ENCODE assay signal across 19 cellular contexts in the genomic region with DNA sequence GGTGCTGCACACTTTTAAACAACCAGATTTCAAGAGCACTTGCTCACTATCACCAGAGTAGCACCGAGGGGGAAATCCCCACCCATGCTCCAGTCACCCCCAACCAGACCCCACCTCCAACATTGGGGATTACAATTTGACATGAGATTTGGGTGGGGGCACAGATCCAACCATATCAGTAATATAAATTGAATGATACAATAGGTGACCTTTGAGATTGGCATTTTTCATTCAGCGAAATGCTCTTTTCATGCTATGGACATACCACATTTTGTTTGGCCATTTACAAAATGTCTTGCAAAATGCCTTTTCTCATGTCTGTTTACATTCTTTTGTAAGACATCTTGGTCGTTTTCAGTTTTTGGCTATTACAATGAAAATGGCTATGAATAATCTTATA. TPM values are rescaled to one million over a fixed set of nuclear protein-coding genes. Genes with fewer than 3 reads are reported as not detected.
DNase-seq lines count a peak whose midpoint lies in the region; ATAC-seq, FAIRE-seq and TF ChIP-seq lines count a peak whose summit lies in the region.
"Had no signal": no experiment of that assay in that cellular context is flagged by ENCODE, and none has a peak within 500 bp of the region (broad histone marks: within the 10 kb centered on the region; RNA-seq: fewer than 3 reads in every experiment).

No MANE protein-coding gene starts in this region.

- H3K27me3 Mint-ChIP-seq in activated CD8-positive, alpha-beta T cell treated with anti-CD3 and anti-CD28 coated beads for 36 hours: peaks cover 4% of the 10 kb centered on the region

- no peak for TF ChIP-seq RAD21 in K562 (CRISPR knock-in tag; conservative IDR thresholded peaks at IDR 0.05 in 1 of 2, IDR thresholded peaks at IDR 0.05 in 1 of 2)

- TF ChIP-seq EP300 in K562 (IDR thresholded peaks at IDR 0.05; ENCODE audit: low read length): no peak

- no peak overlapping the region for H2AFZ ChIP-seq in K562 (ENCODE audit: low read depth, low read length)

- no peak overlapping the region for H3K4me3 Mint-ChIP-seq in activated CD8-positive, alpha-beta T cell treated with anti-CD3 and anti-CD28 coated beads for 36 hours
- H3K4me3 Mint-ChIP-seq: CD14-positive monocyte; CD4-positive, alpha-beta memory T cell; H9 had no signal

- H3K36me3 Mint-ChIP-seq in activated CD8-positive, alpha-beta T cell treated with anti-CD3 and anti-CD28 coated beads for 36 hours (ENCODE audit: low read depth): no peaks in the 10 kb centered on the region
- H3K36me3 Mint-ChIP-seq: CD14-positive monocyte; CD4-positive, alpha-beta memory T cell had no signal

- H3K27ac ChIP-seq in right atrium auricular region (no peak overlapping the region), K562 (ENCODE audit: extremely low read depth, low read depth, low read length) (no peak overlapping the region)
- H3K27ac ChIP-seq: BLaER1 had no signal

- WGBS in K562 (ENCODE audit: insufficient coverage, low coverage, missing lambda C conversion rate): 0% methylated on average over 3 of the region's 3 CpGs

- H3K79me2 ChIP-seq in K562 (ENCODE audit: control insufficient read depth, insufficient read depth, low read length): no peaks in the 10 kb centered on the region

- H3K36me3 ChIP-seq in right atrium auricular region: no peaks in the 10 kb centered on the region
- H3K36me3 ChIP-seq in K562 (ENCODE audit: control insufficient read depth, insufficient read depth, low read length): no peaks in the 10 kb centered on the region
- H3K36me3 ChIP-seq: BLaER1 had no signal

- in situ Hi-C loops in K562 (cut with MboI): no loop called here

- H3K9me3 Mint-ChIP-seq in activated CD8-positive, alpha-beta T cell treated with anti-CD3 and anti-CD28 coated beads for 36 hours: no peaks in the 10 kb centered on the region

- no peak overlapping the region for H3K9ac ChIP-seq in K562 (ENCODE audit: insufficient read depth in 1 of 2, low read depth in 2 of 2, low read length in 2 of 2)
- H3K9ac ChIP-seq: BLaER1 had no signal

- H3K9me1 ChIP-seq in K562 (ENCODE audit: control insufficient read depth, insufficient read depth, low read length): no peaks in the 10 kb centered on the region

- BruUV-seq in K562 (replicated peaks; lab: Mats Ljungman, UMichigan): no TSS peak

- no peaks in the 10 kb centered on the region for H3K4me1 Mint-ChIP-seq in activated CD8-positive, alpha-beta T cell treated with anti-CD3 and anti-CD28 coated beads for 36 hours (ENCODE audit: low read depth)
- H3K4me1 Mint-ChIP-seq: CD14-positive monocyte; CD4-positive, alpha-beta memory T cell had no signal

- no peak for FAIRE-seq in K562 (lab: Jason Lieb, UNC)
- FAIRE-seq: GM12892, GM18507 had no signal

- H3K27me3 ChIP-seq in right atrium auricular region (no peaks in the 10 kb centered on the region), K562 (ENCODE audit: control insufficient read depth in 2 of 2, insufficient read depth in 2 of 2, low read length in 2 of 2) (peaks cover 0 to 5% of the 10 kb centered on the region in 2 experiments; a peak in 3 of 5 replicates)
- H3K27me3 ChIP-seq: BLaER1 had no signal

- no peak for TF ChIP-seq POLR2A in K562 (conservative IDR thresholded peaks at IDR 0.05)

- DNase-seq in Right ventricle myocardium superior: no peak
- DNase-seq in right atrium auricular region (ENCODE audit: low spot score): no peak
- DNase-seq in K562 (ENCODE audit: extremely low read depth in 1 of 4, low spot score in 3 of 4): no peak
- DNase-seq in left ventricle myocardium superior: no peak
- DNase-seq in amniotic stem cell (lab: John Stamatoyannopoulos, UW): no peak
- no peak for DNase-seq in activated CD8-positive, alpha-beta T cell treated with anti-CD3 and anti-CD28 coated beads for 36 hours
- no peak for DNase-seq in NCI-H1930 (lab: John Stamatoyannopoulos, UW)
- DNase-seq: 8988T; CD4-positive, alpha-beta memory T cell; DMS153; DMS79; GDM1; GOT3; H9 had no signal

- POLR2A ChIA-PET in K562 (lab: Yijun Ruan, JAX): no interaction called here
- POLR2A ChIA-PET in activated CD8-positive, alpha-beta T cell treated with anti-CD3 and anti-CD28 coated beads for 36 hours (lab: Charles Lee): no interaction called here

- H3K27ac Mint-ChIP-seq in activated CD8-positive, alpha-beta T cell treated with anti-CD3 and anti-CD28 coated beads for 36 hours: no peak overlapping the region
- H3K27ac Mint-ChIP-seq: CD4-positive, alpha-beta memory T cell had no signal

- CTCF ChIA-PET in K562 (lab: Yijun Ruan, JAX; ENCODE audit: low intra/inter-chr PET ratio): no interaction called here
- CTCF ChIA-PET in activated CD8-positive, alpha-beta T cell treated with anti-CD3 and anti-CD28 coated beads for 36 hours (lab: Charles Lee): no interaction called here

- H4K20me1 ChIP-seq in K562 (replicated peaks; ENCODE audit: control insufficient read depth, insufficient read depth, low read length): no peaks in the 10 kb centered on the region
- H4K20me1 ChIP-seq: BLaER1 had no signal

- no peak overlapping the region for H3K4me3 ChIP-seq in right atrium auricular region
- H3K4me3 ChIP-seq in K562: no peak overlapping the region
- H3K4me3 ChIP-seq: BLaER1 had no signal

- H3K4me2 ChIP-seq in K562 (ENCODE audit: insufficient read depth, low read length): no peak overlapping the region
- H3K4me2 ChIP-seq: BLaER1 had no signal

- H3K4me1 ChIP-seq in right atrium auricular region (peaks cover 0 to 13% of the 10 kb centered on the region in 2 donors), K562 (replicated peaks in 1 of 2; ENCODE audit: control insufficient read depth in 2 of 2, insufficient read depth in 2 of 2, low read length in 2 of 2) (no peaks in the 10 kb centered on the region; a peak in 1 of 5 replicates)

- intact Hi-C loops in Right ventricle myocardium superior (cut with DNase I): no loop called here
- intact Hi-C loops in K562 (cut with micrococcal nuclease): no loop called here
- intact Hi-C loops in left ventricle myocardium superior (cut with micrococcal nuclease): no loop called here
- intact Hi-C loops in activated CD8-positive, alpha-beta T cell treated with anti-CD3 and anti-CD28 coated beads for 36 hours (cut with micrococcal nuclease): no loop called here

- no peak for TF ChIP-seq CTCF in right atrium auricular region (IDR thresholded peaks at IDR 0.05)
- TF ChIP-seq CTCF in K562 (IDR thresholded peaks at IDR 0.05 in 2 of 3, conservative IDR thresholded peaks at IDR 0.05 in 1 of 3; ENCODE audit: insufficient read depth in 2 of 3, low read depth in 1 of 3, low read length in 3 of 3): no peak
- TF ChIP-seq CTCF in activated CD8-positive, alpha-beta T cell treated with anti-CD3 and anti-CD28 coated beads for 36 hours (IDR thresholded peaks at IDR 0.05): no peak

- ATAC-seq in Right ventricle myocardium superior (ENCODE audit: poor library complexity) (peak; percentile 6), K562 (no peak), left ventricle myocardium superior (peak; percentile 6)
- no peak for ATAC-seq in activated CD8-positive, alpha-beta T cell treated with anti-CD3 and anti-CD28 coated beads for 36 hours

- no peaks in the 10 kb centered on the region for H3K9me3 ChIP-seq in right atrium auricular region
- H3K9me3 ChIP-seq in K562 (replicated peaks; ENCODE audit: control insufficient read depth, insufficient read depth, low read depth, low read length): no peaks in the 10 kb centered on the region
- H3K9me3 ChIP-seq: BLaER1 had no signal

TF ChIP-seq in K562, 482 proteins besides CTCF, POLR2A, EP300 and RAD21 (continues in another document):
- TF ChIP-seq, protein P1, sequence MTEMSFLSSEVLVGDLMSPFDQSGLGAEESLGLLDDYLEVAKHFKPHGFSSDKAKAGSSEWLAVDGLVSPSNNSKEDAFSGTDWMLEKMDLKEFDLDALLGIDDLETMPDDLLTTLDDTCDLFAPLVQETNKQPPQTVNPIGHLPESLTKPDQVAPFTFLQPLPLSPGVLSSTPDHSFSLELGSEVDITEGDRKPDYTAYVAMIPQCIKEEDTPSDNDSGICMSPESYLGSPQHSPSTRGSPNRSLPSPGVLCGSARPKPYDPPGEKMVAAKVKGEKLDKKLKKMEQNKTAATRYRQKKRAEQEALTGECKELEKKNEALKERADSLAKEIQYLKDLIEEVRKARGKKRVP (CRISPR knock-in tag; IDR thresholded peaks at IDR 0.05): 0 out of 2 replicates have a peak, but pooled peaks have one; percentile 50
- no peak for TF ChIP-seq CEBPG (CRISPR knock-in tag; IDR thresholded peaks at IDR 0.05)
- TF ChIP-seq CEBPG (tag; conservative IDR thresholded peaks at IDR 0.05 in 1 of 2, IDR thresholded peaks at IDR 0.05 in 1 of 2): peak; percentile 33 to 55; a peak in 1 of 4 replicates
- TF ChIP-seq JUN (IDR thresholded peaks at IDR 0.05; ENCODE audit: borderline replicate concordance, low read depth, low read length): no peak
- TF ChIP-seq JUN (CRISPR knock-in tag; IDR thresholded peaks at IDR 0.05; ENCODE audit: borderline replicate concordance): no peak
- no peak for TF ChIP-seq MTA2 (IDR thresholded peaks at IDR 0.05; ENCODE audit: low read depth)

RNA-seq across cellular contexts. Expression of a gene that starts 23.9 kb away (rescaled TPM):
- total RNA-seq in Right ventricle myocardium superior (744 TPM), right atrium auricular region (100 to 1,000 TPM; 392 to 756 TPM), K562 (2014; rRNA removed) (0.14 and 0.24 TPM in 2 replicates), K562 (2014; rRNA removed; fragmentation: Illumina TruSeq; extraction: Trizol) (0.26 and 0.33 TPM in 2 replicates), K562 (2015; rRNA removed; fragmentation: Illumina TruSeq; extraction: Trizol) (0.23 and 0.33 TPM in 2 replicates), K562 (2021) (0.13 and 0.18 TPM in 2 replicates), left ventricle myocardium superior (828 TPM)
- total RNA-seq in K562 (2011; cell fraction: chromatin; rRNA removed; ENCODE audit: low replicate concordance): 0.14 and 0.69 TPM in 2 replicates
- total RNA-seq in K562 (2011; cell fraction: nucleolus; rRNA removed): 0.17 and 0.26 TPM in 2 replicates
- total RNA-seq in K562 (2011; cell fraction: nucleoplasm; rRNA removed): 0.31 and 0.37 TPM in 2 replicates
- polyA plus RNA-seq in K562 (2011; rRNA removed) (under 0.01 and 0.07 TPM in 2 replicates), K562 (2014; fragmentation: Illumina TruSeq; extraction: Trizol) (0.13 and 0.17 TPM in 2 replicates), K562 (2014; fragmentation: Nextera tagmentation; extraction: Ambion mirVana) (under 1 TPM; 0.03 to 0.10 TPM), K562 (2014; rRNA removed) (0.42 and 0.47 TPM in 2 replicates)
- polyA plus RNA-seq in K562 (2011; cell fraction: cytosol; rRNA removed): under 0.01 TPM in 2 replicates
- polyA plus RNA-seq in K562 (2011; cell fraction: nucleus; rRNA removed): 0.06 TPM in 1 of 2 replicates, not detected in the other
- 0.12 and 0.35 TPM in 2 replicates for polyA plus RNA-seq in K562 (2012)
- polyA minus RNA-seq in K562 (2011; rRNA and poly(A)+ RNA removed): 0.03 and 0.21 TPM in 2 replicates
- polyA minus RNA-seq in K562 (2011; cell fraction: cytosol; rRNA and poly(A)+ RNA removed): not detected in 2 replicates
- under 0.01 and 0.13 TPM in 2 replicates for polyA minus RNA-seq in K562 (2011; cell fraction: nucleus; rRNA and poly(A)+ RNA removed)
- under 1 TPM; 0.02 TPM for total RNA-seq in activated CD8-positive, alpha-beta T cell treated with anti-CD3 and anti-CD28 coated beads for 36 hours
- total RNA-seq: CD4-positive, alpha-beta memory T cell had no signal
- polyA plus RNA-seq: AG04450; CD14-positive monocyte; CD4-positive, alpha-beta memory T cell had no signal

Comparison
In these comparisons a context has a peak if more than half of its experiments do, and no peak if none do; other contexts are left out.
1. ATAC-seq: peak in Right ventricle myocardium superior (single experiment) and left ventricle myocardium superior (single experiment); none in K562 (single experiment) and activated CD8-positive, alpha-beta T cell treated with anti-CD3 and anti-CD28 coated beads for 36 hours (single experiment).
2. RNA of a gene that starts 23.9 kb away (total RNA-seq): 828 TPM in left ventricle myocardium superior (single experiment), 392 to 756 TPM in right atrium auricular region and 744 TPM in Right ventricle myocardium superior (single experiment); 0.13 to 0.69 TPM in K562 and 0.02 TPM in activated CD8-positive, alpha-beta T cell treated with anti-CD3 and anti-CD28 coated beads for 36 hours; every median in the first group is over 100 times any median in the second.